In the genomic region with DNA sequence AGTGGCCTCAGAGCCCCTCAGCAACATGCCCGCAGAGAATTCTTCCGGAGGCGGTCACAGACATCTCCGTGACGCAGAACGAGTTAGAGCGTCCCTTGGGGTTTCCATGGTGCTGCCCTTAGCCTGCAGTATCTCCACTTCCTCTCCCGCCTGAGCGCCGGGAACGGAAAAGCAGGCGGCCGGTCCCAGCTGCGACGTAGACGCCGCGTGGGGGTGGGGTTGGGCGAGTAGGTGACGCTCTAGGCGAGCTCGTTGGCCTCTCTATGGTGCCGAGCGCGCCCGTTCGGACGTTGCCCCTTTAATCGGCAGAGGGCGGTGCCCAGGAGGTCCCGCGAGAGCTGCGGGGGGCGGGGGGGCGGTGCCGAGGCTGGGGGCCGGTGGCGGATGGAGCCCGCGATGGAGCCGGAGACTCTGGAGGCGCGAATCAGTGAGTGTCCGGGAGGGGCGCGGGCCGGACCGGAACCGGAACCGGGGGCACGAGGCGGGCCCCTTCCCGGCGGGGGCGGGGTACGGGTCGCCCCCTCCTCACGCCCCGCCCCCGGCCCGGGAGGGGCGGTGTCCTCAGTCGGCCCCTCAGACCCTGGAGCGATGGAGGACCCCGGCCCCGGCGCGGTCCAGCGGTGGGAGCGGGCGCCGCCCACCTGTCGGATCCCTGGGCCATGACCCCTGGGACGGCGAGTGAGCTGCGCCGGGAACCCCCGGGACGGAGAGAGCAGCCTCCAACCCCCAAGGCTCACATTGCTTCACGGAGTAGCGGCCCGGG, we compare ENCODE assay signal across 8 cellular contexts. TPM values are rescaled to one million over a fixed set of nuclear protein-coding genes. Genes with fewer than 3 reads are reported as not detected.
DNase-seq lines count a peak whose midpoint lies in the region; ATAC-seq and TF ChIP-seq lines count a peak whose summit lies in the region.

A gene with protein sequence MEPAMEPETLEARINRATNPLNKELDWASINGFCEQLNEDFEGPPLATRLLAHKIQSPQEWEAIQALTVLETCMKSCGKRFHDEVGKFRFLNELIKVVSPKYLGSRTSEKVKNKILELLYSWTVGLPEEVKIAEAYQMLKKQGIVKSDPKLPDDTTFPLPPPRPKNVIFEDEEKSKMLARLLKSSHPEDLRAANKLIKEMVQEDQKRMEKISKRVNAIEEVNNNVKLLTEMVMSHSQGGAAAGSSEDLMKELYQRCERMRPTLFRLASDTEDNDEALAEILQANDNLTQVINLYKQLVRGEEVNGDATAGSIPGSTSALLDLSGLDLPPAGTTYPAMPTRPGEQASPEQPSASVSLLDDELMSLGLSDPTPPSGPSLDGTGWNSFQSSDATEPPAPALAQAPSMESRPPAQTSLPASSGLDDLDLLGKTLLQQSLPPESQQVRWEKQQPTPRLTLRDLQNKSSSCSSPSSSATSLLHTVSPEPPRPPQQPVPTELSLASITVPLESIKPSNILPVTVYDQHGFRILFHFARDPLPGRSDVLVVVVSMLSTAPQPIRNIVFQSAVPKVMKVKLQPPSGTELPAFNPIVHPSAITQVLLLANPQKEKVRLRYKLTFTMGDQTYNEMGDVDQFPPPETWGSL (plus strand): TSS at position 358 of the 763 bp plus-strand sequence. CDS start 27 bp downstream, at position 385.

- H3K36me3 Mint-ChIP-seq in activated CD4-positive, alpha-beta T cell treated with anti-CD3 and anti-CD28 coated beads, Interleukin-2, amount 10 ng/mL, durations not matched to agents 7 days and 5 days (ENCODE audit: low read depth), result peaks cover 3% of the 10 kb centered on the region

- H3K4me1 ChIP-seq in BLaER1 treated with 17β-estradiol and CSF1 and Interleukin-3, amounts not matched to agents 10 nM and 100 nM, result peaks cover 56 to 69% (median 61%) of the 10 kb centered on the region in 10 experiments

- CTCF ChIA-PET in activated CD4-positive, alpha-beta T cell treated with anti-CD3 and anti-CD28 coated beads, Interleukin-2, amount 10 ng/mL, durations not matched to agents 7 days and 5 days (lab: Charles Lee), result interaction anchor here (0.9 to 5.2 kb wide), 23 partner anchors 9 to 367 kb away, joined by 3 to 89 read pairs (median 6); partner anchors contain the start of genes ANKRD54 and GCAT

- ATAC-seq in GM19351 (IDR thresholded peaks at IDR 0.05; ENCODE audit: unreplicated experiment) (peak; percentile 75), HG03520 (IDR thresholded peaks at IDR 0.05; ENCODE audit: unreplicated experiment) (peak; percentile 76), left colon (peak; percentile 78)

- peak; percentile 99 for DNase-seq in NCI-H69 (lab: John Stamatoyannopoulos, UW)
- DNase-seq in activated CD4-positive, alpha-beta T cell treated with anti-CD3 and anti-CD28 coated beads, Interleukin-2, amount 10 ng/mL, durations not matched to agents 7 days and 5 days, result peak; percentile 98
- DNase-seq in coronary artery (ENCODE audit: low spot score), result peak; percentile 98
- DNase-seq in left colon, result peak; percentile 97
- peak; percentile 90 to 92 for DNase-seq in stimulated activated CD4-positive, alpha-beta T cell treated with anti-CD3 and anti-CD28 coated beads, Interleukin-1b, Interleukin-23, amount 100 ng/mL, for 4 hours (ENCODE audit: low read depth in 2 of 2)

- H3K4me3 Mint-ChIP-seq in activated CD4-positive, alpha-beta T cell treated with anti-CD3 and anti-CD28 coated beads, Interleukin-2, amount 10 ng/mL, durations not matched to agents 7 days and 5 days, result peak within 1 kb of the TSS; percentile 90

- peaks cover 0 to 24% (median 14%) of the 10 kb centered on the region in 11 experiments; a peak in 16 of 22 replicates for H3K36me3 ChIP-seq in BLaER1 treated with 17β-estradiol and CSF1 and Interleukin-3, amounts not matched to agents 10 nM and 100 nM

- no peaks in the 10 kb centered on the region for H3K9me3 ChIP-seq in BLaER1 treated with 17β-estradiol and CSF1 and Interleukin-3, amounts not matched to agents 10 nM and 100 nM (replicated peaks in 1 of 11)

- intact Hi-C loops in left colon (cut with DNase I, micrococcal nuclease), result no loop called here

- H3K27ac ChIP-seq in BLaER1 treated with 17β-estradiol and CSF1 and Interleukin-3, amounts not matched to agents 10 nM and 100 nM, result peak within 1 kb of the TSS; percentile 82 to 94 (median 90)
- H3K27ac ChIP-seq in coronary artery, result peak within 1 kb of the TSS; percentile 89 to 99

- H3K27me3 Mint-ChIP-seq in activated CD4-positive, alpha-beta T cell treated with anti-CD3 and anti-CD28 coated beads, Interleukin-2, amount 10 ng/mL, durations not matched to agents 7 days and 5 days, result no peaks in the 10 kb centered on the region

- no peaks in the 10 kb centered on the region for H3K27me3 ChIP-seq in BLaER1 treated with 17β-estradiol and CSF1 and Interleukin-3, amounts not matched to agents 10 nM and 100 nM

- peak within 1 kb of the TSS; percentile 84 to 97 (median 93) for H3K9ac ChIP-seq in BLaER1 treated with 17β-estradiol and CSF1 and Interleukin-3, amounts not matched to agents 10 nM and 100 nM

- no peak for TF ChIP-seq CTCF in coronary artery (IDR thresholded peaks at IDR 0.05)

- POLR2A ChIA-PET in activated CD4-positive, alpha-beta T cell treated with anti-CD3 and anti-CD28 coated beads, Interleukin-2, amount 10 ng/mL, durations not matched to agents 7 days and 5 days (lab: Charles Lee), result interaction anchor here (1.9 kb wide), 1 partner anchor 16 kb away, joined by 10 read pairs; no protein-coding TSS in a partner anchor

- H3K27ac Mint-ChIP-seq in activated CD4-positive, alpha-beta T cell treated with anti-CD3 and anti-CD28 coated beads, Interleukin-2, amount 10 ng/mL, durations not matched to agents 7 days and 5 days, result peak within 1 kb of the TSS; percentile 95

- peak within 1 kb of the TSS; percentile 76 to 99 (median 88) for H3K4me3 ChIP-seq in BLaER1 treated with 17β-estradiol and CSF1 and Interleukin-3, amounts not matched to agents 10 nM and 100 nM
- H3K4me3 ChIP-seq in coronary artery, result peak within 1 kb of the TSS; percentile 98

- H3K4me2 ChIP-seq in BLaER1 treated with 17β-estradiol and CSF1 and Interleukin-3, amounts not matched to agents 10 nM and 100 nM, result peak within 1 kb of the TSS; percentile 89 to 99 (median 97)

- H3K9me3 Mint-ChIP-seq in activated CD4-positive, alpha-beta T cell treated with anti-CD3 and anti-CD28 coated beads, Interleukin-2, amount 10 ng/mL, durations not matched to agents 7 days and 5 days, result no peaks in the 10 kb centered on the region

- H4K20me1 ChIP-seq in BLaER1 treated with 17β-estradiol and CSF1 and Interleukin-3, amounts not matched to agents 10 nM and 100 nM, result peaks cover 0 to 23% (median 8%) of the 10 kb centered on the region in 11 experiments; a peak in 9 of 22 replicates

- peaks cover 58% of the 10 kb centered on the region for H3K4me1 Mint-ChIP-seq in activated CD4-positive, alpha-beta T cell treated with anti-CD3 and anti-CD28 coated beads, Interleukin-2, amount 10 ng/mL, durations not matched to agents 7 days and 5 days

RNA-seq across cellular contexts. Expression of the gene that starts here (rescaled TPM):
- 10 to 100 TPM; 58.5 to 62.8 TPM for total RNA-seq in activated CD4-positive, alpha-beta T cell treated with anti-CD3 and anti-CD28 coated beads, Interleukin-2, amount 10 ng/mL, durations not matched to agents 7 days and 5 days
- 10 to 100 TPM; 56.9 to 73.3 TPM for total RNA-seq in left colon

Comparison
In these comparisons a context has a peak if more than half of its experiments do, and no peak if none do; other contexts are left out.
1. Peak in every context shown above with its lines: DNase-seq, ATAC-seq, H3K4me3 ChIP-seq and H3K27ac ChIP-seq.